25 cellular contexts compared by ENCODE assay signal in the genomic region with DNA sequence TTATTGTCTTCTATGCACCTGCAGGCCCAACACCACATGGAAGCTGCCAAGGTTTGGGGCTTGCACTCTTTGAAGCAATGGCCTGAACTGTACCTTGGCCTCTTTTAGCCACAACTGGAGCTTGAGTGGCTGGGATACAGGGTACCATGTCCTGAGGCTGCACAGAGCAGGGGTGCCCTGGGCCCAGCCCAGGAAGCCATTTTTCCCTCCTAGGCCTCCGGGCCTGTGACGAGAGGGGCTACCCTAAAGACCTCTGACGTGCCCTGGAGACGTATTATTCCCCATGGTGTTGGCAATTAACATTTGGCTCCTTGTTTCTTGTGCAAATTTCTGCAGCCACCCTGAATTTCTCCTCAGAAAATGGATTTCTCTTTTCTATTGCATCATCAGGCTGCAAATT.
DNase-seq lines count a peak whose midpoint lies in the region; TF ChIP-seq lines count a peak whose summit lies in the region.
"Had no signal": no experiment of that assay in that cellular context is flagged by ENCODE, and none has a peak within 500 bp of the region (broad histone marks: within the 10 kb centered on the region; RNA-seq: fewer than 3 reads in every experiment).

No MANE protein-coding gene starts in this region.

- CTCF ChIA-PET in HEK293 (lab: Yijun Ruan, JAX): no interaction called here

- no peak for DNase-seq in NCI-H1105 treated with DMSO at 0.1 percent for 48 hours (lab: John Stamatoyannopoulos, UW)
- DNase-seq: 8988T; ACHN; AML-193; BE2C; C1 segment of cervical spinal cord; Caco-2; Calu3; CD4-positive, alpha-beta T cell; CD4-positive, CD25-positive, alpha-beta regulatory T cell; CD8-positive, alpha-beta memory T cell; CD8-positive, alpha-beta T cell; COR-L47; DMS 273 treated with DMSO at 0.1 percent for 48 hours; DMS153; DMS79; DMS79 treated with DMSO at 0.1 percent for 48 hours; DND-41; EL had no signal

- POLR2A ChIA-PET in HEK293 (lab: Yijun Ruan, JAX): no interaction called here

- H3K36me3 ChIP-seq in HEK293 (ENCODE audit: control insufficient read depth in 2 of 2, insufficient read depth in 1 of 2, low read length in 2 of 2): no peaks in the 10 kb centered on the region
- H3K36me3 ChIP-seq: BE2C; BLaER1; BLaER1 treated with 17β-estradiol and CSF1 and Interleukin-3, amounts not matched to agents 10 nM and 100 nM had no signal

- no peak overlapping the region for H3K27ac ChIP-seq in HEK293 (ENCODE audit: extremely low read depth, low read depth, low read length)
- H3K27ac ChIP-seq: 22Rv1; A549; BLaER1; BLaER1 treated with 17β-estradiol and CSF1 and Interleukin-3, amounts not matched to agents 10 nM and 100 nM; C4-2B had no signal

- H3K4me3 ChIP-seq in HEK293 (ENCODE audit: low read depth, low read length): no peak overlapping the region
- H3K4me3 ChIP-seq: A549; BLaER1; BLaER1 treated with 17β-estradiol and CSF1 and Interleukin-3, amounts not matched to agents 10 nM and 100 nM had no signal

- no peaks in the 10 kb centered on the region for H3K9me3 ChIP-seq in HEK293 (ENCODE audit: control insufficient read depth, insufficient read depth, low read depth, low read length)
- H3K9me3 ChIP-seq: A549, BE2C, BLaER1, Caco-2 had no signal

- no peak for TF ChIP-seq CTCF in HEK293 (tag by site-specific recombination; IDR thresholded peaks at IDR 0.05)

- H3K4me1 ChIP-seq in HEK293 (ENCODE audit: control insufficient read depth, insufficient read depth, low read length): no peaks in the 10 kb centered on the region
- H3K4me1 ChIP-seq: A549; BE2C; BLaER1; BLaER1 treated with 17β-estradiol and CSF1 and Interleukin-3, amounts not matched to agents 10 nM and 100 nM; Caco-2 had no signal

TF ChIP-seq in HEK293, 187 proteins besides CTCF, POLR2A, EP300 and RAD21:
- TF ChIP-seq ZNF274 (IDR thresholded peaks at IDR 0.05; ENCODE audit: low read length): no peak
- no peak for TF ChIP-seq ZNF274 (tag by site-specific recombination; IDR thresholded peaks at IDR 0.05; ENCODE audit: borderline replicate concordance)
- peak; percentile 74 for TF ChIP-seq ZNF585B (tag by site-specific recombination; IDR thresholded peaks at IDR 0.05)
- TF ChIP-seq MYNN (tag by site-specific recombination; IDR thresholded peaks at IDR 0.05; ENCODE audit: borderline replicate concordance): no peak
- no peak for TF ChIP-seq TRIM28 (IDR thresholded peaks at IDR 0.05; ENCODE audit: borderline replicate concordance, low read length)
- TF ChIP-seq, protein P1, sequence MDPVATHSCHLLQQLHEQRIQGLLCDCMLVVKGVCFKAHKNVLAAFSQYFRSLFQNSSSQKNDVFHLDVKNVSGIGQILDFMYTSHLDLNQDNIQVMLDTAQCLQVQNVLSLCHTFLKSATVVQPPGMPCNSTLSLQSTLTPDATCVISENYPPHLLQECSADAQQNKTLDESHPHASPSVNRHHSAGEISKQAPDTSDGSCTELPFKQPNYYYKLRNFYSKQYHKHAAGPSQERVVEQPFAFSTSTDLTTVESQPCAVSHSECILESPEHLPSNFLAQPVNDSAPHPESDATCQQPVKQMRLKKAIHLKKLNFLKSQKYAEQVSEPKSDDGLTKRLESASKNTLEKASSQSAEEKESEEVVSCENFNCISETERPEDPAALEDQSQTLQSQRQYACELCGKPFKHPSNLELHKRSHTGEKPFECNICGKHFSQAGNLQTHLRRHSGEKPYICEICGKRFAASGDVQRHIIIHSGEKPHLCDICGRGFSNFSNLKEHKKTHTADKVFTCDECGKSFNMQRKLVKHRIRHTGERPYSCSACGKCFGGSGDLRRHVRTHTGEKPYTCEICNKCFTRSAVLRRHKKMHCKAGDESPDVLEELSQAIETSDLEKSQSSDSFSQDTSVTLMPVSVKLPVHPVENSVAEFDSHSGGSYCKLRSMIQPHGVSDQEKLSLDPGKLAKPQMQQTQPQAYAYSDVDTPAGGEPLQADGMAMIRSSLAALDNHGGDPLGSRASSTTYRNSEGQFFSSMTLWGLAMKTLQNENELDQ (tag by site-specific recombination; IDR thresholded peaks at IDR 0.05; ENCODE audit: low read depth): no peak
- TF ChIP-seq, protein P2, sequence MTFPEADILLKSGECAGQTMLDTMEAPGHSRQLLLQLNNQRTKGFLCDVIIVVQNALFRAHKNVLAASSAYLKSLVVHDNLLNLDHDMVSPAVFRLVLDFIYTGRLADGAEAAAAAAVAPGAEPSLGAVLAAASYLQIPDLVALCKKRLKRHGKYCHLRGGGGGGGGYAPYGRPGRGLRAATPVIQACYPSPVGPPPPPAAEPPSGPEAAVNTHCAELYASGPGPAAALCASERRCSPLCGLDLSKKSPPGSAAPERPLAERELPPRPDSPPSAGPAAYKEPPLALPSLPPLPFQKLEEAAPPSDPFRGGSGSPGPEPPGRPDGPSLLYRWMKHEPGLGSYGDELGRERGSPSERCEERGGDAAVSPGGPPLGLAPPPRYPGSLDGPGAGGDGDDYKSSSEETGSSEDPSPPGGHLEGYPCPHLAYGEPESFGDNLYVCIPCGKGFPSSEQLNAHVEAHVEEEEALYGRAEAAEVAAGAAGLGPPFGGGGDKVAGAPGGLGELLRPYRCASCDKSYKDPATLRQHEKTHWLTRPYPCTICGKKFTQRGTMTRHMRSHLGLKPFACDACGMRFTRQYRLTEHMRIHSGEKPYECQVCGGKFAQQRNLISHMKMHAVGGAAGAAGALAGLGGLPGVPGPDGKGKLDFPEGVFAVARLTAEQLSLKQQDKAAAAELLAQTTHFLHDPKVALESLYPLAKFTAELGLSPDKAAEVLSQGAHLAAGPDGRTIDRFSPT (tag by site-specific recombination; IDR thresholded peaks at IDR 0.05): no peak
